In genomic region chr19:10402441-10403038, GRCh38 we compare ENCODE assay signal across 1 cellular context.
TF ChIP-seq lines count a peak whose summit lies in the region.

No MANE protein-coding gene starts in this region.

TF ChIP-seq in HEK293, 187 proteins besides CTCF, POLR2A, EP300 and RAD21 (continued from another document):
- TF ChIP-seq ZNF280C (tag by site-specific recombination; IDR thresholded peaks at IDR 0.05) (no peak), ZNF701 (tag by site-specific recombination; IDR thresholded peaks at IDR 0.05) (no peak), ZNF571 (tag by site-specific recombination; IDR thresholded peaks at IDR 0.05) (no peak), ZNF302 (tag by site-specific recombination; IDR thresholded peaks at IDR 0.05; ENCODE audit: low read depth) (no peak), ZNF580 (tag by site-specific recombination; IDR thresholded peaks at IDR 0.05) (peak; percentile 39; the same call in 1 of the 2 replicates), ZNF23 (tag by site-specific recombination; IDR thresholded peaks at IDR 0.05; ENCODE audit: borderline replicate concordance) (no peak), ZNF280D (tag by site-specific recombination; IDR thresholded peaks at IDR 0.05) (no peak), ZBTB48 (tag by site-specific recombination; IDR thresholded peaks at IDR 0.05) (no peak), ZNF112 (tag by site-specific recombination; IDR thresholded peaks at IDR 0.05) (no peak), ZNF707 (tag by site-specific recombination; IDR thresholded peaks at IDR 0.05) (no peak), ZNF174 (tag by site-specific recombination; IDR thresholded peaks at IDR 0.05) (no peak), ZNF292 (tag by site-specific recombination; IDR thresholded peaks at IDR 0.05; ENCODE audit: borderline replicate concordance, low read depth) (no peak), ZBTB8A (tag by site-specific recombination; IDR thresholded peaks at IDR 0.05) (no peak), ZNF132 (tag by site-specific recombination; IDR thresholded peaks at IDR 0.05; ENCODE audit: borderline replicate concordance) (no peak), ZNF426 (tag by site-specific recombination; IDR thresholded peaks at IDR 0.05) (no peak), RBAK (tag by site-specific recombination; IDR thresholded peaks at IDR 0.05) (no peak), ZBTB7A (tag by site-specific recombination; IDR thresholded peaks at IDR 0.05; ENCODE audit: low read depth) (no peak), ZNF184 (tag by site-specific recombination; IDR thresholded peaks at IDR 0.05) (no peak), ZNF623 (tag by site-specific recombination; IDR thresholded peaks at IDR 0.05) (no peak), BCL11B (tag by site-specific recombination; IDR thresholded peaks at IDR 0.05; ENCODE audit: low read depth) (no peak), ZNF76 (tag by site-specific recombination; IDR thresholded peaks at IDR 0.05; ENCODE audit: borderline replicate concordance, low read depth) (peak; percentile 69; the same call in 1 of the 2 replicates), ZNF362 (tag by site-specific recombination; IDR thresholded peaks at IDR 0.05) (no peak), ZFHX2 (tag by site-specific recombination; conservative IDR thresholded peaks at IDR 0.05) (peak; percentile 39), ZNF202 (tag by site-specific recombination; IDR thresholded peaks at IDR 0.05; ENCODE audit: borderline replicate concordance) (no peak), HOXA7 (CRISPR knock-in tag; IDR thresholded peaks at IDR 0.05; ENCODE audit: borderline replicate concordance) (no peak), ZNF530 (tag by site-specific recombination; IDR thresholded peaks at IDR 0.05; ENCODE audit: low read depth) (no peak), ZSCAN16 (tag by site-specific recombination; IDR thresholded peaks at IDR 0.05) (no peak), ZNF175 (tag by site-specific recombination; IDR thresholded peaks at IDR 0.05) (no peak), SETDB1 (IDR thresholded peaks at IDR 0.05; ENCODE audit: insufficient read length, low read length) (no peak), ZBTB11 (tag by site-specific recombination; conservative IDR thresholded peaks at IDR 0.05; ENCODE audit: low read depth) (peak; percentile 76)
TF ChIP-seq in HEK293: peak in this region for 18.
